ENCODE assay signal across 8 cellular contexts in genomic region chr17:77246110-77247047, GRCh38.
DNase-seq lines count a peak whose midpoint lies in the region; ATAC-seq and TF ChIP-seq lines count a peak whose summit lies in the region.

No MANE protein-coding gene starts in this region.

- no peaks in the 10 kb centered on the region for H3K4me1 ChIP-seq in HUES64 (ENCODE audit: insufficient read depth, low read length)
- H3K4me1 ChIP-seq in duodenal mucosa (ENCODE audit: control insufficient read depth in 1 of 2, insufficient read depth in 2 of 2, low read length in 2 of 2) = peaks cover 5 to 10% of the 10 kb centered on the region in 2 donors

- H3K4me1 Mint-ChIP-seq in neural crest cell = peaks cover 12% of the 10 kb centered on the region

- peak overlapping the region; percentile 66 for H3K4me3 Mint-ChIP-seq in neural crest cell

- no peaks in the 10 kb centered on the region for H3K36me3 Mint-ChIP-seq in neural crest cell (ENCODE audit: low read depth)

- H3K9me3 Mint-ChIP-seq in neural crest cell = no peaks in the 10 kb centered on the region

- H3K27me3 ChIP-seq in HUES64 (ENCODE audit: insufficient read depth, low read length) (peaks cover 17% of the 10 kb centered on the region), duodenal mucosa (ENCODE audit: control insufficient read depth in 1 of 2, insufficient read depth in 2 of 2, low read length in 2 of 2) (peaks cover 9 to 19% of the 10 kb centered on the region in 2 donors)

- H3K9me3 ChIP-seq in HUES64 (ENCODE audit: insufficient read depth, low read depth, low read length) = no peaks in the 10 kb centered on the region
- no peaks in the 10 kb centered on the region for H3K9me3 ChIP-seq in duodenal mucosa (ENCODE audit: control insufficient read depth in 1 of 2, low read length in 2 of 2)

- TF ChIP-seq CTCF in neural crest cell (conservative IDR thresholded peaks at IDR 0.05) = no peak

- H3K36me3 ChIP-seq in HUES64 (ENCODE audit: insufficient read depth, low read length) (no peaks in the 10 kb centered on the region), duodenal mucosa (ENCODE audit: control insufficient read depth in 1 of 2, insufficient read depth in 2 of 2, low read length in 2 of 2) (no peaks in the 10 kb centered on the region)

- DNase-seq in neural crest cell (ENCODE audit: low read depth, low spot score) = no peak
- DNase-seq in A172 (ENCODE audit: low spot score) = no peak
- DNase-seq in DMS153 (lab: John Stamatoyannopoulos, UW) = no peak

- H3K27me3 Mint-ChIP-seq in neural crest cell (ENCODE audit: low read depth) = peaks cover 11% of the 10 kb centered on the region

- H3K4me3 ChIP-seq in HUES64 (ENCODE audit: low read length) = peak overlapping the region; percentile 74
- H3K4me3 ChIP-seq in duodenal mucosa (ENCODE audit: low read depth in 1 of 2, low read length in 2 of 2) = peak overlapping the region; percentile 61 to 63

- H3K9ac ChIP-seq in HUES64 (ENCODE audit: low read depth, low read length) = no peak overlapping the region; the same call in 1 of the 2 replicates
- H3K9ac ChIP-seq in duodenal mucosa (ENCODE audit: low read depth in 1 of 2, low read length in 2 of 2) = peak overlapping the region; percentile 17 to 21

- ATAC-seq in GM18907 (IDR thresholded peaks at IDR 0.05; ENCODE audit: unreplicated experiment) (peak; percentile 10), GM21360 (IDR thresholded peaks at IDR 0.05; ENCODE audit: unreplicated experiment) (no peak), GM21381 (IDR thresholded peaks at IDR 0.05; ENCODE audit: unreplicated experiment) (no peak)

- H3K27ac ChIP-seq in HUES64 (ENCODE audit: low read depth, low read length) (no peak overlapping the region), duodenal mucosa (ENCODE audit: low read depth, low read length) (no peak overlapping the region)

- WGBS in HUES64 = 38% methylated on average over 33 of the region's 34 CpGs

- H3K27ac Mint-ChIP-seq in neural crest cell (ENCODE audit: unreplicated experiment) = no peak overlapping the region
